In genomic region chr5:178859625-178860521, GRCh38 we compare ENCODE assay signal across 1 cellular context.
A peak's percentile ranks its signal among the peaks of the same experiment; 100 is the strongest.
TF ChIP-seq lines count a peak whose summit lies in the region.

ZNF354B (plus strand) TSS chr5:178859953; CDS start chr5:178861048, 1,095 bp downstream.

TF ChIP-seq in H1, 55 proteins besides CTCF, POLR2A, EP300 and RAD21 (continued from another document):
- peak; percentile 49; the same call in 1 of the 2 replicates for TF ChIP-seq CHD2 (IDR thresholded peaks at IDR 0.05; ENCODE audit: low read length)
- peak in 1 of 2 experiments; percentile 41; a peak in 1 of 4 replicates for TF ChIP-seq SIN3A (conservative IDR thresholded peaks at IDR 0.05 in 1 of 2, IDR thresholded peaks at IDR 0.05 in 1 of 2; ENCODE audit: low read depth in 1 of 2, low read length in 2 of 2)
- TF ChIP-seq CHD7 (IDR thresholded peaks at IDR 0.05; ENCODE audit: insufficient replicate concordance, low read length), result no peak
- TF ChIP-seq SIX5 (IDR thresholded peaks at IDR 0.05; ENCODE audit: low read depth, low read length), result peak; percentile 95
- TF ChIP-seq YY1 (IDR thresholded peaks at IDR 0.05; ENCODE audit: low read depth, low read length), result peak; percentile 31; the same call in 1 of the 2 replicates
- peak; percentile 61; the same call in 1 of the 2 replicates for TF ChIP-seq TBP (IDR thresholded peaks at IDR 0.05; ENCODE audit: low read depth, low read length)
- TF ChIP-seq ATF3 (IDR thresholded peaks at IDR 0.05; ENCODE audit: insufficient read depth, low read depth, low read length), result peak; percentile 51
- TF ChIP-seq KDM1A (IDR thresholded peaks at IDR 0.05; ENCODE audit: borderline replicate concordance, low read length), result no peak
- TF ChIP-seq GTF2F1 (IDR thresholded peaks at IDR 0.05; ENCODE audit: borderline replicate concordance, low read depth, low read length), result no peak
- peak; percentile 99 for TF ChIP-seq KDM4A (IDR thresholded peaks at IDR 0.05; ENCODE audit: low read depth, low read length, severe bottlenecking)
- TF ChIP-seq CREB1 (IDR thresholded peaks at IDR 0.05), result peak; percentile 79
- peak; percentile 67; the same call in 1 of the 2 replicates for TF ChIP-seq SP1 (IDR thresholded peaks at IDR 0.05; ENCODE audit: low read depth, low read length)
- peak; percentile 73 for TF ChIP-seq TAF1 (IDR thresholded peaks at IDR 0.05; ENCODE audit: low read depth, low read length)
- TF ChIP-seq ASH2L (IDR thresholded peaks at IDR 0.05; ENCODE audit: low read length), result no peak
- TF ChIP-seq E2F6 (IDR thresholded peaks at IDR 0.05), result peak; percentile 89
- TF ChIP-seq EGR1 (IDR thresholded peaks at IDR 0.05; ENCODE audit: borderline replicate concordance, low read depth, low read length), result peak; percentile 85
TF ChIP-seq in H1: peak in this region for 14.
